8 cellular contexts compared by ENCODE assay signal in the genomic region with DNA sequence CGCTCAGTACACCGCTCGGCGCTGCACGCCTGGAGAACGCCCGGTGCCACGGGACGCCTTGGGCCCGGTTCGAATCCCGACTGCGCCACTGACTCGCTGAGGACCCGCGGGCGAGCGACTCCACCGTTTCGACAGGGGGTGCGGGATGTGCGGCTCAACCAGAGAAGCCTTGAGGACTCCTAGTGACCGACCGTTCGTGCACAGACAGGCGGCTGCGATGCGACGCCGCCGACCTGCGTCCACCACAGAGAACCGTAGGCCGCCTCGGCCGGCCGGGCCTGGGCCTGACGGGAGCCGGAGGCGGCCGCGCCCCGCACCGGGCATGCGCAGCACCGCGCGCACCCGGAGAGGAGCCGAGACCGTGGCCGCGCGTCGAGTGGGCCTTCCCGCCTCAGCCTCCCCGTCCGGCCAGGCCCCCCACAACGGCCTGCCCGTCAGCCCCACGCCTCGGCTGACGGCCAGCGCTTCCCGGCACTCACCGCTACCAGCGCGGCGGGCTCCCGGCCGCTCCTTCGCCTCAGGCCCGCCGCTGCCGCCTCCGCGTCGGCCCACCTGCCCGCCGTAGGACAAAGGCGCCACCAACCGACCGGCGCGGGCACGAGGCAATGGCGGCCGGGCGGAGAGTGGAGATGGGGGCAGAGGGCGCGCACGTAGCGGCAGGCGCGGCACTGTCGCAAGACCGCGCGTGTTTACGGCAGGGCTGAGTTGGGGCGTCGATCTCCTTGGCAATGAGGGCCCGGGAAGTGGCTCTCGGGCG. TPM values are rescaled to one million over a fixed set of nuclear protein-coding genes. Genes with fewer than 3 reads are reported as not detected.
A peak's percentile ranks its signal among the peaks of the same experiment; 100 is the strongest.
DNase-seq lines count a peak whose midpoint lies in the region; ATAC-seq and TF ChIP-seq lines count a peak whose summit lies in the region.

Gene NCOA5 (minus strand): TSS at position 625 of the 757 bp plus-strand sequence. CDS start 10,538 bp downstream, outside the sequence.

- H3K9me3 Mint-ChIP-seq in activated T-helper 2 cell treated with anti-CD3 and anti-CD28 coated beads, Interferon-gamma antibody, Interleukin-2, Interleukin-4, amounts not matched to agents 10 μg/mL and 5 μg/mL and 100 μg/mL, durations not matched to agents 14 hours and 24 hours and 36 hours: no peaks in the 10 kb centered on the region
- no peaks in the 10 kb centered on the region for H3K9me3 Mint-ChIP-seq in natural killer cell treated with Interleukin-12 subunit alpha and Interleukin-12 subunit beta and Interleukin-15 and Interleukin-18, amount 100 ng/mL, for 72 hours

- POLR2A ChIA-PET in RWPE1 (lab: Yijun Ruan, JAX; ENCODE audit: low non-redundant PET): no interaction called here

- peak within 1 kb of the TSS; percentile 90 for H3K27ac ChIP-seq in RWPE1

- peaks cover 28% of the 10 kb centered on the region for H3K4me1 Mint-ChIP-seq in activated T-helper 2 cell treated with anti-CD3 and anti-CD28 coated beads, Interferon-gamma antibody, Interleukin-2, Interleukin-4, amounts not matched to agents 10 μg/mL and 5 μg/mL and 100 μg/mL, durations not matched to agents 14 hours and 24 hours and 36 hours (ENCODE audit: low read depth)
- peaks cover 34 to 38% of the 10 kb centered on the region in 2 donors for H3K4me1 Mint-ChIP-seq in natural killer cell treated with Interleukin-12 subunit alpha and Interleukin-12 subunit beta and Interleukin-15 and Interleukin-18, amount 100 ng/mL, for 72 hours (ENCODE audit: low read depth in 2 of 2)

- CTCF ChIA-PET in RWPE1 (lab: Yijun Ruan, JAX): interaction anchor here (0.7 to 1.9 kb wide), 2 partner anchors 120 to 796 kb away, joined by 3 to 8 read pairs; no protein-coding TSS in a partner anchor

- TF ChIP-seq CTCF in LNCaP clone FGC (IDR thresholded peaks at IDR 0.05; ENCODE audit: control insufficient read depth, extremely low read depth, insufficient read depth) (peak; percentile 60), RWPE1 (conservative IDR thresholded peaks at IDR 0.05; ENCODE audit: low read depth) (peak; percentile 48)

- DNase-seq in EL: peak; percentile 96
- DNase-seq in H4 (ENCODE audit: low spot score): peak; percentile 94
- DNase-seq in LNCaP clone FGC (ENCODE audit: low read depth): peak; percentile 88
- DNase-seq in RWPE1 (ENCODE audit: low spot score): peak; percentile 99
- peak; percentile 93 for DNase-seq in activated T-helper 2 cell treated with anti-CD3 and anti-CD28 coated beads, Interferon-gamma antibody, Interleukin-2, Interleukin-4, amounts not matched to agents 10 μg/mL and 5 μg/mL and 100 μg/mL, durations not matched to agents 14 hours and 24 hours and 36 hours (ENCODE audit: low spot score)
- peak; percentile 93 for DNase-seq in fibroblast of peridontal ligament (ENCODE audit: extremely low read depth)
- DNase-seq in natural killer cell treated with Interleukin-12 subunit alpha and Interleukin-12 subunit beta and Interleukin-15 and Interleukin-18, amount 100 ng/mL, for 72 hours (ENCODE audit: low spot score): peak; percentile 97
- DNase-seq in stimulated activated naive CD8-positive, alpha-beta T cell treated with anti-CD3 and anti-CD28 coated beads, Interleukin-15, Interleukin-2, amounts not matched to agents 100 U/mL and 50 U/mL, for 24 hours: peak; percentile 95

- H3K4me3 Mint-ChIP-seq in activated T-helper 2 cell treated with anti-CD3 and anti-CD28 coated beads, Interferon-gamma antibody, Interleukin-2, Interleukin-4, amounts not matched to agents 10 μg/mL and 5 μg/mL and 100 μg/mL, durations not matched to agents 14 hours and 24 hours and 36 hours (ENCODE audit: low read depth): peak within 1 kb of the TSS; percentile 91
- H3K4me3 Mint-ChIP-seq in natural killer cell treated with Interleukin-12 subunit alpha and Interleukin-12 subunit beta and Interleukin-15 and Interleukin-18, amount 100 ng/mL, for 72 hours: peak within 1 kb of the TSS; percentile 93

- peak within 1 kb of the TSS; percentile 87 for H3K27ac Mint-ChIP-seq in activated T-helper 2 cell treated with anti-CD3 and anti-CD28 coated beads, Interferon-gamma antibody, Interleukin-2, Interleukin-4, amounts not matched to agents 10 μg/mL and 5 μg/mL and 100 μg/mL, durations not matched to agents 14 hours and 24 hours and 36 hours
- H3K27ac Mint-ChIP-seq in natural killer cell treated with Interleukin-12 subunit alpha and Interleukin-12 subunit beta and Interleukin-15 and Interleukin-18, amount 100 ng/mL, for 72 hours: peak within 1 kb of the TSS; percentile 75 to 91

- ATAC-seq in natural killer cell treated with Interleukin-12 subunit alpha and Interleukin-12 subunit beta and Interleukin-15 and Interleukin-18, amount 100 ng/mL, for 72 hours: peak; percentile 94 to 96
- peak; percentile 92 for ATAC-seq in stimulated activated naive CD8-positive, alpha-beta T cell treated with anti-CD3 and anti-CD28 coated beads, Interleukin-15, Interleukin-2, amounts not matched to agents 100 U/mL and 50 U/mL, for 24 hours

- H3K36me3 Mint-ChIP-seq in activated T-helper 2 cell treated with anti-CD3 and anti-CD28 coated beads, Interferon-gamma antibody, Interleukin-2, Interleukin-4, amounts not matched to agents 10 μg/mL and 5 μg/mL and 100 μg/mL, durations not matched to agents 14 hours and 24 hours and 36 hours (ENCODE audit: low read depth): peaks cover 7% of the 10 kb centered on the region
- H3K36me3 Mint-ChIP-seq in natural killer cell treated with Interleukin-12 subunit alpha and Interleukin-12 subunit beta and Interleukin-15 and Interleukin-18, amount 100 ng/mL, for 72 hours: no peaks in the 10 kb centered on the region

- peak within 1 kb of the TSS; percentile 77 for H3K4me3 ChIP-seq in LNCaP clone FGC (ENCODE audit: low read depth, low read length)

- peaks cover 1% of the 10 kb centered on the region for H3K27me3 Mint-ChIP-seq in activated T-helper 2 cell treated with anti-CD3 and anti-CD28 coated beads, Interferon-gamma antibody, Interleukin-2, Interleukin-4, amounts not matched to agents 10 μg/mL and 5 μg/mL and 100 μg/mL, durations not matched to agents 14 hours and 24 hours and 36 hours (ENCODE audit: low read depth)
- no peaks in the 10 kb centered on the region for H3K27me3 Mint-ChIP-seq in natural killer cell treated with Interleukin-12 subunit alpha and Interleukin-12 subunit beta and Interleukin-15 and Interleukin-18, amount 100 ng/mL, for 72 hours

- intact Hi-C loops in activated T-helper 2 cell treated with anti-CD3 and anti-CD28 coated beads, Interferon-gamma antibody, Interleukin-2, Interleukin-4, amounts not matched to agents 10 μg/mL and 5 μg/mL and 100 μg/mL, durations not matched to agents 14 hours and 24 hours and 36 hours (cut with micrococcal nuclease): loop anchor here (1.0 to 2.0 kb wide), 3 partner anchors 66 to 317 kb away; partner anchors contain the start of genes ELMO2 and UBE2C

RNA-seq across cellular contexts. Expression of gene NCOA5, which starts in this region (rescaled TPM):
- 17.4 and 18.1 TPM in 2 replicates for total RNA-seq in H4 (2014; rRNA removed; shearing (Covaris generic))
- total RNA-seq in activated T-helper 2 cell treated with anti-CD3 and anti-CD28 coated beads, Interferon-gamma antibody, Interleukin-2, Interleukin-4, amounts not matched to agents 10 μg/mL and 5 μg/mL and 100 μg/mL, durations not matched to agents 14 hours and 24 hours and 36 hours: 27.5 and 28.7 TPM in 2 replicates
- total RNA-seq in natural killer cell treated with Interleukin-12 subunit alpha and Interleukin-12 subunit beta and Interleukin-15 and Interleukin-18, amount 100 ng/mL, for 72 hours: 10 to 100 TPM; 33.9 to 34.2 TPM

Comparison
In these comparisons a context has a peak if more than half of its experiments do, and no peak if none do; other contexts are left out.
1. Peak in every context shown above with its lines: DNase-seq, ATAC-seq, H3K4me3 ChIP-seq and H3K27ac ChIP-seq.